ENCODE assay signal across 14 cellular contexts in the genomic region with DNA sequence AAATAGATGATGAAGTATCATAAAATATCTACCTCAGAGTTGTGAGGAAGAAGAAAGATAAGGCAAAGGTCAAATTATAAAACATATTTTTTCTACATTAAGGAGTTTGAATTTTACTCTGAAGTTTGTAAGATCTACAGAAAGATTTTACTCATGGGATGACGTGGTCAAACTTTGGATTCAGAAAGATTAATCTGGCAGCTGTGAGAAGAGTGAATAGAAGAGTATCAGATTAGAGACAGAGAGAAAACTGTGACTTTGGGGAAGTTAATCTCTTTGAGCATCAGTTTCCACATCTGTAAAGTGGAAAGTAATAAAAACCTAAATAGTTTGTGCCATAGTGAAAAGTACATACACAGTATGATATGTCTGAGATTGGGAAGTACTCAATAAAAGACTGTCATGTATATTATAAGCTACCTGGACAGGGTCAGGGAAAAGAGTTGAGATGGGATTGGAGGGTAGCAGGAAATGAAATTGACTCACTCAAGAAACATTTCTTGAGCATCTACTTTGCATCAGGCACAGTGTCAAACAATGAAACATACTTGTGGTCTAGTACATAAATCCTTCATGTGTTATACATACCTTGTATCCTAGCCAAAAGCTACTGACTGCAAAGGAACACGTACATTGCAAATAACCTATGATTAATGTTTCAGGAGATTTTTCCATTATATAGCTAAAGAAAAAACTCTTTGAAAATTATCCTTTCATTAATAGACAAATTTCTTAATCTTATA.
A peak's percentile ranks its signal among the peaks of the same experiment; 100 is the strongest.
DNase-seq lines count a peak whose midpoint lies in the region; FAIRE-seq and TF ChIP-seq lines count a peak whose summit lies in the region.
"Had no signal": no experiment of that assay in that cellular context is flagged by ENCODE, and none has a peak within 500 bp of the region (broad histone marks: within the 10 kb centered on the region; RNA-seq: fewer than 3 reads in every experiment).

No MANE protein-coding gene starts in this region.

- no peak overlapping the region for H2AFZ ChIP-seq in keratinocyte (ENCODE audit: control insufficient read depth, low read length)

- H3K27ac ChIP-seq in brain microvascular endothelial cell (no peak overlapping the region), keratinocyte (ENCODE audit: control insufficient read depth, insufficient read depth, low read length) (peak overlapping the region; percentile 47)
- H3K27ac ChIP-seq: C4-2B had no signal

- peaks cover 15% of the 10 kb centered on the region for H3K4me1 ChIP-seq in keratinocyte (ENCODE audit: control insufficient read depth, extremely low read depth, insufficient read depth, low read length)

- no peaks in the 10 kb centered on the region for H3K9me1 ChIP-seq in keratinocyte (ENCODE audit: control insufficient read depth, extremely low read depth, insufficient read depth, low read length)

- DNase-seq in EH (ENCODE audit: low read depth) (peak; percentile 80), LHCN-M2 (ENCODE audit: low read depth) (peak; percentile 75), brain microvascular endothelial cell (peak; percentile 73), keratinocyte (ENCODE audit: low read depth, low spot score) (peak; percentile 77), mucosa of gallbladder (ENCODE audit: low spot score) (no peak), DMS 273 (lab: John Stamatoyannopoulos, UW; ENCODE audit: unreplicated experiment) (no peak), head of caudate nucleus (no peak), GM19239 (ENCODE audit: insufficient read length, low spot score) (no peak)
- DNase-seq: activated CD4-positive, alpha-beta memory T cell treated with anti-CD3 and anti-CD28 coated beads for 36 hours; DMS79 treated with DMSO at 0.1 percent for 48 hours; left cardiac atrium; NCI-H2171 had no signal

- no peak overlapping the region for H3K9ac ChIP-seq in keratinocyte (ENCODE audit: control insufficient read depth, extremely low read depth, insufficient read depth, low read length)

- H3K27me3 ChIP-seq in brain microvascular endothelial cell (replicated peaks) (no peaks in the 10 kb centered on the region), keratinocyte (ENCODE audit: control insufficient read depth, extremely low read depth, insufficient read depth, low read length) (no peaks in the 10 kb centered on the region)

- H3K4me2 ChIP-seq in keratinocyte (ENCODE audit: control insufficient read depth, extremely low read depth, insufficient read depth, low read depth, low read length) = peak overlapping the region; percentile 25

- H3K4me3 ChIP-seq in brain microvascular endothelial cell (ENCODE audit: low read depth, low read length) (no peak overlapping the region), keratinocyte (ENCODE audit: control insufficient read depth in 2 of 3, extremely low read depth in 1 of 3, insufficient read depth in 2 of 3, low read depth in 1 of 3, low read length in 3 of 3) (no peak overlapping the region)
- H3K4me3 ChIP-seq: GM12878 had no signal

- H3K36me3 ChIP-seq in brain microvascular endothelial cell (replicated peaks) (no peaks in the 10 kb centered on the region), keratinocyte (ENCODE audit: control insufficient read depth in 2 of 2, extremely low read depth in 1 of 2, insufficient read depth in 2 of 2, low read length in 2 of 2) (peaks cover 0 to 3% of the 10 kb centered on the region in 2 experiments)

- no peaks in the 10 kb centered on the region for H3K79me2 ChIP-seq in keratinocyte (ENCODE audit: control insufficient read depth, insufficient read depth, low read length)

- H3K9me3 ChIP-seq in keratinocyte (ENCODE audit: control insufficient read depth, low read depth, low read length) = peaks cover 9% of the 10 kb centered on the region

- dilution Hi-C loops in keratinocyte (cut with MboI; ENCODE audit: extremely low pct_ligation_motif_present, low sequenced_read_pairs) = no loop called here

- in situ Hi-C loops in brain microvascular endothelial cell (cut with HindIII; ENCODE audit: low pct_ligation_motif_present, low sequenced_read_pairs) = no loop called here

- no peaks in the 10 kb centered on the region for H4K20me1 ChIP-seq in keratinocyte (ENCODE audit: control insufficient read depth, extremely low read depth, insufficient read depth, low read length)

- FAIRE-seq in keratinocyte (lab: Jason Lieb, UNC) (peak; percentile 94), GM19239 (lab: Jason Lieb, UNC) (no peak)
- FAIRE-seq: GM12878 had no signal

- TF ChIP-seq CTCF in brain microvascular endothelial cell (IDR thresholded peaks at IDR 0.05; ENCODE audit: low read depth, low read length, missing control alignments) = no peak
- TF ChIP-seq CTCF in keratinocyte (optimal IDR thresholded peaks at IDR 0.05 in 1 of 3, IDR thresholded peaks at IDR 0.05 in 1 of 3, conservative IDR thresholded peaks at IDR 0.05 in 1 of 3; ENCODE audit: extremely low read depth in 1 of 3, insufficient read depth in 2 of 3, low read length in 3 of 3) = no peak

- intact Hi-C loops in head of caudate nucleus (cut with DNase I) = no loop called here

Comparison
In these comparisons a context has a peak if more than half of its experiments do, and no peak if none do; other contexts are left out.
1. DNase-seq: peak in EH (single experiment), LHCN-M2 (single experiment), brain microvascular endothelial cell (single experiment) and keratinocyte (single experiment); none in mucosa of gallbladder (single experiment), DMS 273 (single experiment), head of caudate nucleus (0 of 42) and GM19239 (single experiment).